ENCODE assay signal across 9 cellular contexts in genomic region chr10:61024801-61025201, GRCh38.
DNase-seq lines count a peak whose midpoint lies in the region; ATAC-seq and TF ChIP-seq lines count a peak whose summit lies in the region.
"Had no signal": no experiment of that assay in that cellular context is flagged by ENCODE, and none has a peak within 500 bp of the region (broad histone marks: within the 10 kb centered on the region; RNA-seq: fewer than 3 reads in every experiment).

No MANE protein-coding gene starts in this region.

- H3K27me3 Mint-ChIP-seq in activated CD8-positive, alpha-beta T cell treated with anti-CD3 and anti-CD28 coated beads for 36 hours = peaks cover 8% of the 10 kb centered on the region
- H3K27me3 Mint-ChIP-seq in activated CD8-positive, alpha-beta T cell treated with anti-CD3 and anti-CD28 coated beads, Interleukin-2, amount 10 ng/mL, durations not matched to agents 7 days and 5 days (ENCODE audit: low read depth) = peaks cover 2% of the 10 kb centered on the region
- H3K27me3 Mint-ChIP-seq in T-helper 2 cell treated with Interferon-gamma antibody and Interleukin-4, amounts not matched to agents 5 μg/mL and 100 μg/mL, for 36 hours (ENCODE audit: low read depth) = peaks cover 5% of the 10 kb centered on the region

- no peaks in the 10 kb centered on the region for H3K4me1 Mint-ChIP-seq in activated CD8-positive, alpha-beta T cell treated with anti-CD3 and anti-CD28 coated beads for 36 hours (ENCODE audit: low read depth)
- no peaks in the 10 kb centered on the region for H3K4me1 Mint-ChIP-seq in activated CD8-positive, alpha-beta T cell treated with anti-CD3 and anti-CD28 coated beads, Interleukin-2, amount 10 ng/mL, durations not matched to agents 7 days and 5 days (ENCODE audit: low read depth)
- no peaks in the 10 kb centered on the region for H3K4me1 Mint-ChIP-seq in T-helper 2 cell treated with Interferon-gamma antibody and Interleukin-4, amounts not matched to agents 5 μg/mL and 100 μg/mL, for 36 hours (ENCODE audit: low read depth)

- TF ChIP-seq EP300 in transverse colon (IDR thresholded peaks at IDR 0.05; ENCODE audit: low read depth) = no peak

- H3K9me3 Mint-ChIP-seq in activated CD8-positive, alpha-beta T cell treated with anti-CD3 and anti-CD28 coated beads for 36 hours = no peaks in the 10 kb centered on the region
- H3K9me3 Mint-ChIP-seq in activated CD8-positive, alpha-beta T cell treated with anti-CD3 and anti-CD28 coated beads, Interleukin-2, amount 10 ng/mL, durations not matched to agents 7 days and 5 days (ENCODE audit: insufficient read depth) = no peaks in the 10 kb centered on the region
- no peaks in the 10 kb centered on the region for H3K9me3 Mint-ChIP-seq in T-helper 2 cell treated with Interferon-gamma antibody and Interleukin-4, amounts not matched to agents 5 μg/mL and 100 μg/mL, for 36 hours

- intact Hi-C loops in activated CD8-positive, alpha-beta T cell treated with anti-CD3 and anti-CD28 coated beads for 36 hours (cut with micrococcal nuclease) = no loop called here
- intact Hi-C loops in transverse colon (cut with DNase I; ENCODE audit: low total_unique reads) = no loop called here

- no peak overlapping the region for H3K4me3 ChIP-seq in transverse colon

- H3K27ac Mint-ChIP-seq in activated CD8-positive, alpha-beta T cell treated with anti-CD3 and anti-CD28 coated beads for 36 hours = no peak overlapping the region
- no peak overlapping the region for H3K27ac Mint-ChIP-seq in activated CD8-positive, alpha-beta T cell treated with anti-CD3 and anti-CD28 coated beads, Interleukin-2, amount 10 ng/mL, durations not matched to agents 7 days and 5 days
- no peak overlapping the region for H3K27ac Mint-ChIP-seq in T-helper 2 cell treated with Interferon-gamma antibody and Interleukin-4, amounts not matched to agents 5 μg/mL and 100 μg/mL, for 36 hours

- H3K9me3 ChIP-seq in transverse colon = no peaks in the 10 kb centered on the region

- WGBS in transverse colon (ENCODE audit: low coverage in 1 of 2), 2 donors = 49 to 67% methylated on average over 2 to 3 of the region's 3 CpGs

- peak; percentile 46 for TF ChIP-seq CTCF in activated CD8-positive, alpha-beta T cell treated with anti-CD3 and anti-CD28 coated beads for 36 hours (IDR thresholded peaks at IDR 0.05)
- TF ChIP-seq CTCF in transverse colon (IDR thresholded peaks at IDR 0.05) = peak in 4 of 5 experiments; percentile 7 to 31 (median 18)

- no peaks in the 10 kb centered on the region for H3K36me3 ChIP-seq in transverse colon

- H3K27me3 ChIP-seq in transverse colon = no peaks in the 10 kb centered on the region

- POLR2A ChIA-PET in activated CD8-positive, alpha-beta T cell treated with anti-CD3 and anti-CD28 coated beads for 36 hours (lab: Charles Lee) = no interaction called here
- POLR2A ChIA-PET in activated CD8-positive, alpha-beta T cell treated with anti-CD3 and anti-CD28 coated beads, Interleukin-2, amount 10 ng/mL, durations not matched to agents 7 days and 5 days (lab: Charles Lee) = no interaction called here

- in situ Hi-C loops in transverse colon (cut with MboI; ENCODE audit: low pct_ligation_motif_present in 1 of 4, low pct_unique_long_range_greater_than_20kb in 1 of 4, low sequenced_read_pairs in 3 of 4) = no loop called here

- ATAC-seq in activated CD8-positive, alpha-beta T cell treated with anti-CD3 and anti-CD28 coated beads for 36 hours = no peak
- ATAC-seq in activated CD8-positive, alpha-beta T cell treated with anti-CD3 and anti-CD28 coated beads, Interleukin-2, amount 10 ng/mL, durations not matched to agents 7 days and 5 days = no peak

- CTCF ChIA-PET in activated CD8-positive, alpha-beta T cell treated with anti-CD3 and anti-CD28 coated beads for 36 hours (lab: Charles Lee) = interaction anchor here (0.8 to 1.3 kb wide), 3 partner anchors 14 to 183 kb away, joined by 3 read pairs; no protein-coding TSS in a partner anchor
- CTCF ChIA-PET in activated CD8-positive, alpha-beta T cell treated with anti-CD3 and anti-CD28 coated beads, Interleukin-2, amount 10 ng/mL, durations not matched to agents 7 days and 5 days (lab: Charles Lee) = interaction anchor here (1.0 to 1.2 kb wide), 2 partner anchors 56 to 60 kb away, joined by 3 read pairs; no protein-coding TSS in a partner anchor

- TF ChIP-seq POLR2A in transverse colon (IDR thresholded peaks at IDR 0.05) = no peak

- DNase-seq in activated CD8-positive, alpha-beta T cell treated with anti-CD3 and anti-CD28 coated beads for 36 hours = peak; percentile 5
- DNase-seq in activated CD8-positive, alpha-beta T cell treated with anti-CD3 and anti-CD28 coated beads, Interleukin-2, amount 10 ng/mL, durations not matched to agents 7 days and 5 days = no peak
- DNase-seq in RKO (ENCODE audit: low spot score) (peak; percentile 30), foreskin melanocyte (peak; percentile 75), transverse colon (no peak), GM19240 (ENCODE audit: insufficient read length, low spot score) (no peak)
- DNase-seq in stimulated activated CD4-positive, alpha-beta T cell treated with anti-CD3 and anti-CD28 coated beads, Interleukin-15, amount 100 ng/mL, for 24 hours = no peak
- DNase-seq in T-helper 2 cell treated with Interferon-gamma antibody and Interleukin-4, amounts not matched to agents 5 μg/mL and 100 μg/mL, for 36 hours (ENCODE audit: low spot score) = no peak
- DNase-seq: NCI-H1417 had no signal

- H3K36me3 Mint-ChIP-seq in activated CD8-positive, alpha-beta T cell treated with anti-CD3 and anti-CD28 coated beads for 36 hours (ENCODE audit: low read depth) = no peaks in the 10 kb centered on the region
- no peaks in the 10 kb centered on the region for H3K36me3 Mint-ChIP-seq in activated CD8-positive, alpha-beta T cell treated with anti-CD3 and anti-CD28 coated beads, Interleukin-2, amount 10 ng/mL, durations not matched to agents 7 days and 5 days (ENCODE audit: low read depth)
- no peaks in the 10 kb centered on the region for H3K36me3 Mint-ChIP-seq in T-helper 2 cell treated with Interferon-gamma antibody and Interleukin-4, amounts not matched to agents 5 μg/mL and 100 μg/mL, for 36 hours (ENCODE audit: low read depth)

- H3K27ac ChIP-seq in transverse colon = no peak overlapping the region

- no peak overlapping the region for H3K4me3 Mint-ChIP-seq in activated CD8-positive, alpha-beta T cell treated with anti-CD3 and anti-CD28 coated beads for 36 hours
- no peak overlapping the region for H3K4me3 Mint-ChIP-seq in activated CD8-positive, alpha-beta T cell treated with anti-CD3 and anti-CD28 coated beads, Interleukin-2, amount 10 ng/mL, durations not matched to agents 7 days and 5 days
- no peak overlapping the region for H3K4me3 Mint-ChIP-seq in T-helper 2 cell treated with Interferon-gamma antibody and Interleukin-4, amounts not matched to agents 5 μg/mL and 100 μg/mL, for 36 hours

- no peaks in the 10 kb centered on the region for H3K4me1 ChIP-seq in transverse colon

Comparison
In these comparisons a context has a peak if more than half of its experiments do, and no peak if none do; other contexts are left out.
1. DNase-seq: peak in activated CD8-positive, alpha-beta T cell treated with anti-CD3 and anti-CD28 coated beads for 36 hours (single experiment), RKO (single experiment) and foreskin melanocyte (single experiment); none in activated CD8-positive, alpha-beta T cell treated with anti-CD3 and anti-CD28 coated beads, Interleukin-2, amount 10 ng/mL, durations not matched to agents 7 days and 5 days (single experiment), transverse colon (single experiment), GM19240 (single experiment), stimulated activated CD4-positive, alpha-beta T cell treated with anti-CD3 and anti-CD28 coated beads, Interleukin-15, amount 100 ng/mL, for 24 hours (single experiment) and T-helper 2 cell treated with Interferon-gamma antibody and Interleukin-4, amounts not matched to agents 5 μg/mL and 100 μg/mL, for 36 hours (single experiment).